1 cellular context compared by ENCODE assay signal in genomic region chr2:46303822-46304221, GRCh38.
TF ChIP-seq lines count a peak whose summit lies in the region.

No MANE protein-coding gene starts in this region.

TF ChIP-seq in HepG2, 621 proteins besides CTCF, POLR2A, EP300 and RAD21:
- TF ChIP-seq AKAP8 (CRISPR knock-in tag; IDR thresholded peaks at IDR 0.05): 0 out of 2 replicates have a peak, but pooled peaks have one; percentile 27
- TF ChIP-seq, protein P1, sequence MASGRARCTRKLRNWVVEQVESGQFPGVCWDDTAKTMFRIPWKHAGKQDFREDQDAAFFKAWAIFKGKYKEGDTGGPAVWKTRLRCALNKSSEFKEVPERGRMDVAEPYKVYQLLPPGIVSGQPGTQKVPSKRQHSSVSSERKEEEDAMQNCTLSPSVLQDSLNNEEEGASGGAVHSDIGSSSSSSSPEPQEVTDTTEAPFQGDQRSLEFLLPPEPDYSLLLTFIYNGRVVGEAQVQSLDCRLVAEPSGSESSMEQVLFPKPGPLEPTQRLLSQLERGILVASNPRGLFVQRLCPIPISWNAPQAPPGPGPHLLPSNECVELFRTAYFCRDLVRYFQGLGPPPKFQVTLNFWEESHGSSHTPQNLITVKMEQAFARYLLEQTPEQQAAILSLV (CRISPR knock-in tag; IDR thresholded peaks at IDR 0.05; ENCODE audit: borderline replicate concordance): no peak
